Comparison of ENCODE assay signal across 11 cellular contexts in genomic region chr9:109122726-109123621, GRCh38. TPM values are rescaled to one million over a fixed set of nuclear protein-coding genes. Genes with fewer than 3 reads are reported as not detected.
A peak's percentile ranks its signal among the peaks of the same experiment; 100 is the strongest.
DNase-seq lines count a peak whose midpoint lies in the region; ATAC-seq and TF ChIP-seq lines count a peak whose summit lies in the region.
"Had no signal": no experiment of that assay in that cellular context is flagged by ENCODE, and none has a peak within 500 bp of the region (broad histone marks: within the 10 kb centered on the region; RNA-seq: fewer than 3 reads in every experiment).

No MANE protein-coding gene starts in this region.

- POLR2A ChIA-PET in activated CD4-positive, alpha-beta memory T cell treated with anti-CD3 and anti-CD28 coated beads, Interleukin-2, amount 10 ng/mL, durations not matched to agents 7 days and 5 days (lab: Charles Lee) = no interaction called here

- H3K4me3 ChIP-seq in GM23338 = no peak overlapping the region
- H3K4me3 ChIP-seq in Jurkat, Clone E6-1 (ENCODE audit: low read length) = no peak overlapping the region
- no peak overlapping the region for H3K4me3 ChIP-seq in fibroblast of villous mesenchyme (ENCODE audit: low read depth, low read length)
- H3K4me3 ChIP-seq: body of pancreas had no signal

- H3K9me3 Mint-ChIP-seq in GM23338 = no peaks in the 10 kb centered on the region
- H3K9me3 Mint-ChIP-seq in activated CD4-positive, alpha-beta memory T cell treated with anti-CD3 and anti-CD28 coated beads, Interleukin-2, amount 10 ng/mL, durations not matched to agents 7 days and 5 days = no peaks in the 10 kb centered on the region
- H3K9me3 Mint-ChIP-seq: memory B cell had no signal

- peaks cover 3% of the 10 kb centered on the region; the same call in 2 of the 3 replicates for H3K36me3 Mint-ChIP-seq in GM23338 (ENCODE audit: low read depth)
- H3K36me3 Mint-ChIP-seq in activated CD4-positive, alpha-beta memory T cell treated with anti-CD3 and anti-CD28 coated beads, Interleukin-2, amount 10 ng/mL, durations not matched to agents 7 days and 5 days (ENCODE audit: low read depth) = no peaks in the 10 kb centered on the region
- H3K36me3 Mint-ChIP-seq: memory B cell had no signal

- peaks cover 24% of the 10 kb centered on the region for H3K4me1 Mint-ChIP-seq in GM23338
- peaks cover 19% of the 10 kb centered on the region for H3K4me1 Mint-ChIP-seq in activated CD4-positive, alpha-beta memory T cell treated with anti-CD3 and anti-CD28 coated beads, Interleukin-2, amount 10 ng/mL, durations not matched to agents 7 days and 5 days

- no peak overlapping the region for H3K27ac ChIP-seq in GM23338 (ENCODE audit: low read depth)
- H3K27ac ChIP-seq: body of pancreas had no signal

- ATAC-seq in GM18870 (IDR thresholded peaks at IDR 0.05; ENCODE audit: unreplicated experiment) (peak; percentile 27), GM23338 (no peak), HG03354 (IDR thresholded peaks at IDR 0.05; ENCODE audit: poor library complexity, severe bottlenecking, unreplicated experiment) (no peak)
- ATAC-seq: body of pancreas, HCT116 had no signal

- no peak overlapping the region for H3K4me2 ChIP-seq in GM23338

- H4K20me1 ChIP-seq in GM23338 (replicated peaks; ENCODE audit: insufficient read depth) = peaks cover 9% of the 10 kb centered on the region

- DNase-seq in GM23338 (ENCODE audit: low spot score) (no peak), fibroblast of villous mesenchyme (ENCODE audit: low read depth) (peak; percentile 61), middle frontal gyrus (ENCODE audit: extremely low spot score, low spot score) (no peak), NCI-H2196 treated with DMSO at 0.1 percent for 48 hours (lab: John Stamatoyannopoulos, UW; ENCODE audit: unreplicated experiment) (no peak)
- peak; percentile 68 for DNase-seq in Jurkat, Clone E6-1 (ENCODE audit: low read depth, low spot score)
- no peak for DNase-seq in activated CD4-positive, alpha-beta memory T cell treated with anti-CD3 and anti-CD28 coated beads, Interleukin-2, amount 10 ng/mL, durations not matched to agents 7 days and 5 days
- DNase-seq: body of pancreas had no signal

- H3K36me3 ChIP-seq in GM23338 (ENCODE audit: insufficient read depth) = no peaks in the 10 kb centered on the region

- H3K27me3 ChIP-seq in GM23338 (ENCODE audit: insufficient read depth) = no peaks in the 10 kb centered on the region
- H3K27me3 ChIP-seq: body of pancreas had no signal

- no peaks in the 10 kb centered on the region for H3K9me2 ChIP-seq in GM23338 (ENCODE audit: insufficient read depth)

- H3F3A ChIP-seq in GM23338 (replicated peaks; ENCODE audit: low read depth) = no peaks in the 10 kb centered on the region

- peaks cover 6% of the 10 kb centered on the region for H3K27me3 Mint-ChIP-seq in GM23338 (ENCODE audit: insufficient read depth, low read depth, poor library complexity)
- H3K27me3 Mint-ChIP-seq in activated CD4-positive, alpha-beta memory T cell treated with anti-CD3 and anti-CD28 coated beads, Interleukin-2, amount 10 ng/mL, durations not matched to agents 7 days and 5 days = peaks cover 4% of the 10 kb centered on the region
- H3K27me3 Mint-ChIP-seq: memory B cell had no signal

- peak overlapping the region; percentile 66; the same call in 1 of the 2 replicates for H3K27ac Mint-ChIP-seq in GM23338
- H3K27ac Mint-ChIP-seq in activated CD4-positive, alpha-beta memory T cell treated with anti-CD3 and anti-CD28 coated beads, Interleukin-2, amount 10 ng/mL, durations not matched to agents 7 days and 5 days = no peak overlapping the region
- H3K27ac Mint-ChIP-seq: memory B cell had no signal

- CTCF ChIA-PET in activated CD4-positive, alpha-beta memory T cell treated with anti-CD3 and anti-CD28 coated beads, Interleukin-2, amount 10 ng/mL, durations not matched to agents 7 days and 5 days (lab: Charles Lee) = no interaction called here

- H3K4me1 ChIP-seq in GM23338 (ENCODE audit: insufficient read depth) = peaks cover 20% of the 10 kb centered on the region

- peak overlapping the region; percentile 85; the same call in 1 of the 2 replicates for H2AFZ ChIP-seq in GM23338

- TF ChIP-seq CTCF in GM23338 (conservative IDR thresholded peaks at IDR 0.05; ENCODE audit: low read depth in 2 of 2) (no peak), fibroblast of villous mesenchyme (IDR thresholded peaks at IDR 0.05; ENCODE audit: insufficient read depth, low read depth, low read length) (no peak)

- no peak overlapping the region for H3K4me3 Mint-ChIP-seq in GM23338
- H3K4me3 Mint-ChIP-seq in activated CD4-positive, alpha-beta memory T cell treated with anti-CD3 and anti-CD28 coated beads, Interleukin-2, amount 10 ng/mL, durations not matched to agents 7 days and 5 days = no peak overlapping the region
- H3K4me3 Mint-ChIP-seq: memory B cell had no signal

- H3K79me2 ChIP-seq in GM23338 (replicated peaks; ENCODE audit: insufficient read depth) = peaks cover 13% of the 10 kb centered on the region

TF ChIP-seq in GM23338, 12 proteins besides CTCF, POLR2A, EP300 and RAD21:
- TF ChIP-seq ZNF114 (CRISPR knock-in tag; IDR thresholded peaks at IDR 0.05) (no peak), JUNB (IDR thresholded peaks at IDR 0.05; ENCODE audit: unreplicated experiment) (no peak), EZH2phosphoT487 (IDR thresholded peaks at IDR 0.05; ENCODE audit: unreplicated experiment) (no peak), ZNF331 (CRISPR knock-in tag; IDR thresholded peaks at IDR 0.05; ENCODE audit: low read depth) (no peak), NANOG (IDR thresholded peaks at IDR 0.05; ENCODE audit: borderline replicate concordance) (no peak), CREB1 (CRISPR knock-in tag; IDR thresholded peaks at IDR 0.05; ENCODE audit: low read depth) (no peak)

RNA-seq across cellular contexts. Expression of gene TMEM245, which starts 3.2 kb away (rescaled TPM):
- total RNA-seq in GM23338 (2014; rRNA removed; shearing (Covaris generic)) = 61.3 and 64.1 TPM in 2 replicates
- polyA plus RNA-seq in GM23338 (2016; fragmentation: Nextera tagmentation; extraction: Ambion mirVana) = 14.8 and 17.3 TPM in 2 replicates
- polyA plus RNA-seq in Jurkat, Clone E6-1 (2012; ENCODE audit: insufficient read depth, insufficient read length) = 27.6 TPM
- total RNA-seq in fibroblast of villous mesenchyme = 54.4 and 86.8 TPM in 2 replicates
- 10 to 100 TPM; 33.3 TPM for total RNA-seq in activated CD4-positive, alpha-beta memory T cell treated with anti-CD3 and anti-CD28 coated beads, Interleukin-2, amount 10 ng/mL, durations not matched to agents 7 days and 5 days

RNA-seq across cellular contexts. Expression of gene FRRS1L, which starts 44.1 kb away (rescaled TPM):
- total RNA-seq in GM23338 (2014; rRNA removed; shearing (Covaris generic)) = 0.78 and 1.1 TPM in 2 replicates
- polyA plus RNA-seq in GM23338 (2016; fragmentation: Nextera tagmentation; extraction: Ambion mirVana) = 0.37 and 0.54 TPM in 2 replicates
- polyA plus RNA-seq in Jurkat, Clone E6-1 (2012; ENCODE audit: insufficient read depth, insufficient read length) = not detected
- under 0.01 TPM in 1 of 2 replicates, not detected in the other for total RNA-seq in fibroblast of villous mesenchyme
- not detected for total RNA-seq in activated CD4-positive, alpha-beta memory T cell treated with anti-CD3 and anti-CD28 coated beads, Interleukin-2, amount 10 ng/mL, durations not matched to agents 7 days and 5 days

Comparison
In these comparisons a context has a peak if more than half of its experiments do, and no peak if none do; other contexts are left out.
1. DNase-seq: peak in Jurkat, Clone E6-1 (single experiment) and fibroblast of villous mesenchyme (single experiment); none in GM23338 (single experiment), middle frontal gyrus (single experiment), activated CD4-positive, alpha-beta memory T cell treated with anti-CD3 and anti-CD28 coated beads, Interleukin-2, amount 10 ng/mL, durations not matched to agents 7 days and 5 days (single experiment) and NCI-H2196 treated with DMSO at 0.1 percent for 48 hours (single experiment).